1 cellular context compared by ENCODE assay signal in the genomic region with DNA sequence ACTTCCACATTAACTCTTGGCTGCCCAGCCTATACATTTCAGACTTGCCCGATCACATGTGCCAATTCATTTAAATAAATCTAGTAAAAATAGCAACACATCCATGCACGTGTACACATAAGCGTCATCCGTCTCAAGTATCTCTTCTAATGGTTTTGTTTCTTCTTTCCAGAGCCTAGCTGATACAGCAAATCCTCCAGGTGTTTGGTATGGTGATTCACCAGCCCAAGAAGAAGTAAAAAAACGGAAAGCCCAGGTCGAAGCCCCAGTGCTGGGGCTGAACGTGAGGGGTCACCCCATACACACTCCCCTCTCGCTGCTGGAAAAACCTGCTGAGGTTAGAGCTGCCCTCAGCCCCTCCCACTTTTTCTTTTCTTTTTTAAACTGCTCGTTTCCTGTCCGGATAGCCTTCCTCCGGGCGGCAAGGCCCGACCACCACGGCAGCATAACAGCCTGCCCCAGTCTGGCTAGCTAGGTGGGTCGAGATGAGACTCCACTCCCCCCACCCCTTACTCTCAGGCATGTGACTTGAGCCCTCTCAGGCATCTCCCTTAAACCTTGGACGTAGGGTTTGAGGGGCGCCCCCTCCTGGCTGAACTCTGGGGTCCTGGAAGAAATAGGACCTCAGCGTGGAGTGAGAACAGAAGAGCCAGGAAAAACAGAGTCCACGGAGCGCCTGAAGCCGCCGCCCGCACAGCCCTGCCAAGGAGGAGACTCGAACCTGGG.
TF ChIP-seq lines count a peak whose summit lies in the region.

No MANE protein-coding gene starts in this region.

TF ChIP-seq in H1, 55 proteins besides CTCF, POLR2A, EP300 and RAD21:
- TF ChIP-seq YY1 (IDR thresholded peaks at IDR 0.05; ENCODE audit: low read depth, low read length) (no peak), CHD2 (IDR thresholded peaks at IDR 0.05; ENCODE audit: low read length) (no peak), NANOG (IDR thresholded peaks at IDR 0.05; ENCODE audit: insufficient read depth, low read depth, low read length, poor library complexity, severe bottlenecking) (no peak), ZNF274 (IDR thresholded peaks at IDR 0.05; ENCODE audit: borderline replicate concordance, extremely low read depth, low read length) (no peak), TAF1 (IDR thresholded peaks at IDR 0.05; ENCODE audit: low read depth, low read length) (peak; percentile 45; the same call in 1 of the 2 replicates), POLR2AphosphoS5 (IDR thresholded peaks at IDR 0.05; ENCODE audit: low read depth, low read length) (no peak), SUZ12 (IDR thresholded peaks at IDR 0.05; ENCODE audit: low read length) (no peak), ASH2L (IDR thresholded peaks at IDR 0.05; ENCODE audit: low read length) (peak; percentile 47), BACH1 (IDR thresholded peaks at IDR 0.05; ENCODE audit: low read length) (peak; percentile 62), TCF12 (IDR thresholded peaks at IDR 0.05; ENCODE audit: low read depth, low read length) (no peak), SP1 (IDR thresholded peaks at IDR 0.05; ENCODE audit: low read depth, low read length) (0 out of 2 replicates have a peak, but pooled peaks have one; percentile 3), SIN3A (conservative IDR thresholded peaks at IDR 0.05 in 1 of 2, IDR thresholded peaks at IDR 0.05 in 1 of 2; ENCODE audit: low read depth in 1 of 2, low read length in 2 of 2) (peak in 1 of 2 experiments; percentile 45; a peak in 1 of 4 replicates), TBP (IDR thresholded peaks at IDR 0.05; ENCODE audit: low read depth, low read length) (peak; percentile 70), CREB1 (IDR thresholded peaks at IDR 0.05) (peak; percentile 68; the same call in 1 of the 2 replicates)
- TF ChIP-seq, protein P1, sequence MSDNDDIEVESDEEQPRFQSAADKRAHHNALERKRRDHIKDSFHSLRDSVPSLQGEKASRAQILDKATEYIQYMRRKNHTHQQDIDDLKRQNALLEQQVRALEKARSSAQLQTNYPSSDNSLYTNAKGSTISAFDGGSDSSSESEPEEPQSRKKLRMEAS (IDR thresholded peaks at IDR 0.05), result peak; percentile 60
- TF ChIP-seq, protein P2, sequence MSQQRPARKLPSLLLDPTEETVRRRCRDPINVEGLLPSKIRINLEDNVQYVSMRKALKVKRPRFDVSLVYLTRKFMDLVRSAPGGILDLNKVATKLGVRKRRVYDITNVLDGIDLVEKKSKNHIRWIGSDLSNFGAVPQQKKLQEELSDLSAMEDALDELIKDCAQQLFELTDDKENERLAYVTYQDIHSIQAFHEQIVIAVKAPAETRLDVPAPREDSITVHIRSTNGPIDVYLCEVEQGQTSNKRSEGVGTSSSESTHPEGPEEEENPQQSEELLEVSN (IDR thresholded peaks at IDR 0.05), result peak; percentile 28; the same call in 1 of the 2 replicates
- TF ChIP-seq, protein P3, sequence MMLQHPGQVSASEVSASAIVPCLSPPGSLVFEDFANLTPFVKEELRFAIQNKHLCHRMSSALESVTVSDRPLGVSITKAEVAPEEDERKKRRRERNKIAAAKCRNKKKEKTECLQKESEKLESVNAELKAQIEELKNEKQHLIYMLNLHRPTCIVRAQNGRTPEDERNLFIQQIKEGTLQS (IDR thresholded peaks at IDR 0.05; ENCODE audit: insufficient read depth, low read depth, low read length), result 0 out of 2 replicates have a peak, but pooled peaks have one; percentile 23
- TF ChIP-seq, protein P4, sequence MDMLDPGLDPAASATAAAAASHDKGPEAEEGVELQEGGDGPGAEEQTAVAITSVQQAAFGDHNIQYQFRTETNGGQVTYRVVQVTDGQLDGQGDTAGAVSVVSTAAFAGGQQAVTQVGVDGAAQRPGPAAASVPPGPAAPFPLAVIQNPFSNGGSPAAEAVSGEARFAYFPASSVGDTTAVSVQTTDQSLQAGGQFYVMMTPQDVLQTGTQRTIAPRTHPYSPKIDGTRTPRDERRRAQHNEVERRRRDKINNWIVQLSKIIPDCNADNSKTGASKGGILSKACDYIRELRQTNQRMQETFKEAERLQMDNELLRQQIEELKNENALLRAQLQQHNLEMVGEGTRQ (IDR thresholded peaks at IDR 0.05; ENCODE audit: low read length), result peak; percentile 71
